18 cellular contexts compared by ENCODE assay signal in genomic region chr14:100777366-100778077, GRCh38. TPM values are rescaled to one million over a fixed set of nuclear protein-coding genes. Genes with fewer than 3 reads are reported as not detected.
"Had no signal": no experiment of that assay in that cellular context is flagged by ENCODE, and none has a peak within 500 bp of the region (broad histone marks: within the 10 kb centered on the region; RNA-seq: fewer than 3 reads in every experiment).

No MANE protein-coding gene starts in this region.

- ATAC-seq: activated T-cell treated with anti-CD3 and anti-CD28 coated beads, Interleukin-2, amount 50 U/mL, for 4 hours; left cardiac atrium; lower lobe of right lung; natural killer cell treated with Interleukin-12 subunit alpha and Interleukin-12 subunit beta and Interleukin-15 and Interleukin-18, amount 100 ng/mL, for 72 hours; right lobe of liver; stimulated activated effector memory CD8-positive, alpha-beta T cell treated with anti-CD3 and anti-CD28 coated beads, Interleukin-12 subunit alpha, Interleukin-12 subunit beta, amount 100 ng/mL, for 72 hours had no signal

- H3K4me3 Mint-ChIP-seq: activated CD4-positive, alpha-beta T cell treated with anti-CD3 and anti-CD28 coated beads, Interleukin-2, amount 10 ng/mL, durations not matched to agents 7 days and 5 days; activated naive CD8-positive, alpha-beta T cell; activated T-cell treated with anti-CD3 and anti-CD28 coated beads, Interleukin-2, amount 50 U/mL, for 4 hours; dendritic cell treated with granulocyte-macrophage colony-stimulating factor and Interleukin-4, amounts not matched to agents 40 ng/mL and 50 ng/mL, for 4 days; natural killer cell treated with Interleukin-12 subunit alpha and Interleukin-12 subunit beta and Interleukin-15 and Interleukin-18, amount 100 ng/mL, for 72 hours; stimulated activated effector memory CD8-positive, alpha-beta T cell treated with anti-CD3 and anti-CD28 coated beads, Interleukin-12 subunit alpha, Interleukin-12 subunit beta, amount 100 ng/mL, for 72 hours had no signal

- H3K27me3 Mint-ChIP-seq: activated CD4-positive, alpha-beta T cell treated with anti-CD3 and anti-CD28 coated beads, Interleukin-2, amount 10 ng/mL, durations not matched to agents 7 days and 5 days; activated naive CD8-positive, alpha-beta T cell; dendritic cell treated with granulocyte-macrophage colony-stimulating factor and Interleukin-4, amounts not matched to agents 40 ng/mL and 50 ng/mL, for 4 days had no signal

- H3K4me3 ChIP-seq: lower lobe of right lung, right lobe of liver had no signal

- H3K27me3 ChIP-seq: brain microvascular endothelial cell, right lobe of liver had no signal

- FAIRE-seq: frontal cortex had no signal

- H3K4me1 Mint-ChIP-seq: activated CD4-positive, alpha-beta T cell treated with anti-CD3 and anti-CD28 coated beads, Interleukin-2, amount 10 ng/mL, durations not matched to agents 7 days and 5 days; stimulated activated effector memory CD8-positive, alpha-beta T cell treated with anti-CD3 and anti-CD28 coated beads, Interleukin-12 subunit alpha, Interleukin-12 subunit beta, amount 100 ng/mL, for 72 hours had no signal

- H3K4me1 ChIP-seq: lower lobe of right lung, right lobe of liver had no signal

- H3K27ac ChIP-seq: brain microvascular endothelial cell, epithelial cell of prostate, lower lobe of right lung, right lobe of liver had no signal

- H3K27ac Mint-ChIP-seq: activated CD4-positive, alpha-beta T cell treated with anti-CD3 and anti-CD28 coated beads, Interleukin-2, amount 10 ng/mL, durations not matched to agents 7 days and 5 days; activated naive CD8-positive, alpha-beta T cell; dendritic cell treated with granulocyte-macrophage colony-stimulating factor and Interleukin-4, amounts not matched to agents 40 ng/mL and 50 ng/mL, for 4 days; natural killer cell treated with Interleukin-12 subunit alpha and Interleukin-12 subunit beta and Interleukin-15 and Interleukin-18, amount 100 ng/mL, for 72 hours; stimulated activated effector memory CD8-positive, alpha-beta T cell treated with anti-CD3 and anti-CD28 coated beads, Interleukin-12 subunit alpha, Interleukin-12 subunit beta, amount 100 ng/mL, for 72 hours had no signal

- H3K9me3 Mint-ChIP-seq: activated CD4-positive, alpha-beta T cell treated with anti-CD3 and anti-CD28 coated beads, Interleukin-2, amount 10 ng/mL, durations not matched to agents 7 days and 5 days; activated T-cell treated with anti-CD3 and anti-CD28 coated beads, Interleukin-2, amount 50 U/mL, for 4 hours; dendritic cell treated with granulocyte-macrophage colony-stimulating factor and Interleukin-4, amounts not matched to agents 40 ng/mL and 50 ng/mL, for 4 days; natural killer cell treated with Interleukin-12 subunit alpha and Interleukin-12 subunit beta and Interleukin-15 and Interleukin-18, amount 100 ng/mL, for 72 hours; stimulated activated effector memory CD8-positive, alpha-beta T cell treated with anti-CD3 and anti-CD28 coated beads, Interleukin-12 subunit alpha, Interleukin-12 subunit beta, amount 100 ng/mL, for 72 hours had no signal

- H3K36me3 ChIP-seq: brain microvascular endothelial cell, lower lobe of right lung, right lobe of liver had no signal

- H3K36me3 Mint-ChIP-seq: activated naive CD8-positive, alpha-beta T cell; natural killer cell treated with Interleukin-12 subunit alpha and Interleukin-12 subunit beta and Interleukin-15 and Interleukin-18, amount 100 ng/mL, for 72 hours; stimulated activated effector memory CD8-positive, alpha-beta T cell treated with anti-CD3 and anti-CD28 coated beads, Interleukin-12 subunit alpha, Interleukin-12 subunit beta, amount 100 ng/mL, for 72 hours had no signal

- DNase-seq: activated CD4-positive, alpha-beta T cell treated with anti-CD3 and anti-CD28 coated beads, Interleukin-2, amount 10 ng/mL, durations not matched to agents 7 days and 5 days; activated gamma-delta T cell; activated T-cell treated with anti-CD3 and anti-CD28 coated beads, Interleukin-2, amount 50 U/mL, for 4 hours; amniotic stem cell; brain microvascular endothelial cell; cerebellar nuclear complex; left cardiac atrium; lower lobe of right lung; right lobe of liver had no signal

- H3K9me3 ChIP-seq: lower lobe of right lung, right lobe of liver had no signal

RNA-seq across cellular contexts. Expression of gene MEG3, which starts 48.4 kb away (rescaled TPM):
- total RNA-seq: activated CD4-positive, alpha-beta T cell treated with anti-CD3 and anti-CD28 coated beads, Interleukin-2, amount 10 ng/mL, durations not matched to agents 7 days and 5 days; natural killer cell treated with Interleukin-12 subunit alpha and Interleukin-12 subunit beta and Interleukin-15 and Interleukin-18, amount 100 ng/mL, for 72 hours had no signal

RNA-seq across cellular contexts. Expression of gene DLK1, which starts 50.8 kb away (rescaled TPM):
- total RNA-seq: activated CD4-positive, alpha-beta T cell treated with anti-CD3 and anti-CD28 coated beads, Interleukin-2, amount 10 ng/mL, durations not matched to agents 7 days and 5 days; frontal cortex; lower lobe of right lung; mononuclear cell; natural killer cell treated with Interleukin-12 subunit alpha and Interleukin-12 subunit beta and Interleukin-15 and Interleukin-18, amount 100 ng/mL, for 72 hours; omental fat pad; pulmonary artery endothelial cell had no signal
